In the genomic region with DNA sequence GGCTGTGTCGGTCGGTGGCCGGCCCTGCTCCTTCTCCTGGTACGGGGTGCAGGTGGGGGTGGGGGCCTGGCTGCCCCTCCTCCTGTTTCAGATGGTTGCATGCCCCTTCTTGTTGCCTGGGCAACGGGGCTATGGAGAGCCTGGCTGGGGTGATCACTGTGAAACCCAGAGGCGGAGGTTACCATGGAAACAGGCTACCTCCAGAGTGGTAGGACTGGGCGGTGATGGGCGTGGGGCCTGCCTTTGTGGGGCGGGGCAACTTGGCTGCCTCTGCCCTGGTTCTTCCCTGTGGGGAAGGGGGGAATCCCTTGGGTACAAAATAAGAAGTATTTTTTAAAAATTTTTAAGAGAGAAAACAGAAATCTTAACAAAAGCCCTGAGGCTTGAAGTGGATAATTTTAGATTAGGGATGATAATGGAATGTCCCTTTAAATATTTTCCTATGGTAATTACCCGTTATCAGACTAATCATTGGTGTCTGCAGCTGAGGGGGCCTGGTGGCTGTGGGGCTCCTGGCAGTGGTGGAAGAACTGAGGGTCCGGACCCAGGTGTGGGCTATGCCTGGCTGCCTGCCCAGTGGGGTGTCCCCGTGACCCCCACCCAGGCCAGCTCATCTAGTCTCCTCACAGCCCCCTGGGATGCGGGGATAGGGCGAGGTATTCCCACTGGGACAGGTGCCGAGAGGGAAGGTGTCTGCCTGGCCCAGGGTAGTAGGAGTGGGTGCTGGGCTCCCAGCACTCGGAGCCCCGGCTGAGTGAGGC, we compare ENCODE assay signal across 11 cellular contexts. TPM values are rescaled to one million over a fixed set of nuclear protein-coding genes. Genes with fewer than 3 reads are reported as not detected.
DNase-seq lines count a peak whose midpoint lies in the region; ATAC-seq and TF ChIP-seq lines count a peak whose summit lies in the region.
"Had no signal": no experiment of that assay in that cellular context is flagged by ENCODE, and none has a peak within 500 bp of the region (broad histone marks: within the 10 kb centered on the region; RNA-seq: fewer than 3 reads in every experiment).

No MANE protein-coding gene starts in this region.

- no peak overlapping the region for H2AFZ ChIP-seq in OCI-LY3 (ENCODE audit: low read depth, low read length)

- H3K4me3 ChIP-seq in OCI-LY3 (ENCODE audit: low read length): peak overlapping the region; percentile 53
- no peak overlapping the region for H3K4me3 ChIP-seq in adrenal gland
- H3K4me3 ChIP-seq: pancreas had no signal

- H3K79me2 ChIP-seq in OCI-LY3 (ENCODE audit: low read length): no peaks in the 10 kb centered on the region

- H3K27ac Mint-ChIP-seq in activated CD4-positive, alpha-beta memory T cell treated with anti-CD3 and anti-CD28 coated beads, Interleukin-2, amount 10 ng/mL, durations not matched to agents 7 days and 5 days: no peak overlapping the region
- H3K27ac Mint-ChIP-seq in activated naive CD4-positive, alpha-beta T cell treated with anti-CD3 and anti-CD28 coated beads for 36 hours: no peak overlapping the region
- H3K27ac Mint-ChIP-seq: T-helper 1 cell treated with Interleukin-12 subunit alpha and Interleukin-12 subunit beta and Interleukin-4 antibody, amounts not matched to agents 30 μg/mL and 1 μg/mL, for 36 hours had no signal

- H3K27me3 ChIP-seq in OCI-LY3 (ENCODE audit: low read depth, low read length) (no peaks in the 10 kb centered on the region), adrenal gland (no peaks in the 10 kb centered on the region)
- H3K27me3 ChIP-seq: pancreas had no signal

- WGBS in adrenal gland, 4 donors: 77 to 88% (median 86%) methylated on average over 12 to 17 of the region's 17 CpGs

- no peak overlapping the region for H3K4me3 Mint-ChIP-seq in activated CD4-positive, alpha-beta memory T cell treated with anti-CD3 and anti-CD28 coated beads, Interleukin-2, amount 10 ng/mL, durations not matched to agents 7 days and 5 days
- no peak overlapping the region for H3K4me3 Mint-ChIP-seq in activated naive CD4-positive, alpha-beta T cell treated with anti-CD3 and anti-CD28 coated beads for 36 hours
- H3K4me3 Mint-ChIP-seq: T-helper 1 cell treated with Interleukin-12 subunit alpha and Interleukin-12 subunit beta and Interleukin-4 antibody, amounts not matched to agents 30 μg/mL and 1 μg/mL, for 36 hours had no signal

- peak in 31 of 56 donors; percentile 2 to 73 (median 25) for DNase-seq in nucleus accumbens (lab: John Stamatoyannopoulos, UW)
- no peak for DNase-seq in activated CD4-positive, alpha-beta memory T cell treated with anti-CD3 and anti-CD28 coated beads, Interleukin-2, amount 10 ng/mL, durations not matched to agents 7 days and 5 days
- DNase-seq in activated naive CD4-positive, alpha-beta T cell treated with anti-CD3 and anti-CD28 coated beads for 36 hours: no peak
- DNase-seq in adrenal gland: no peak
- DNase-seq: glutamatergic neuron, pancreas had no signal

- no peaks in the 10 kb centered on the region for H3K4me1 Mint-ChIP-seq in activated CD4-positive, alpha-beta memory T cell treated with anti-CD3 and anti-CD28 coated beads, Interleukin-2, amount 10 ng/mL, durations not matched to agents 7 days and 5 days
- H3K4me1 Mint-ChIP-seq in activated naive CD4-positive, alpha-beta T cell treated with anti-CD3 and anti-CD28 coated beads for 36 hours (ENCODE audit: low read depth): no peaks in the 10 kb centered on the region

- ATAC-seq in GM19035 (IDR thresholded peaks at IDR 0.05; ENCODE audit: unreplicated experiment) (peak; percentile 75), HG02884 (IDR thresholded peaks at IDR 0.05; ENCODE audit: unreplicated experiment) (peak; percentile 69), GM21367 (IDR thresholded peaks at IDR 0.05; ENCODE audit: unreplicated experiment) (no peak)
- ATAC-seq: pancreas had no signal

- no peaks in the 10 kb centered on the region for H3K36me3 Mint-ChIP-seq in activated CD4-positive, alpha-beta memory T cell treated with anti-CD3 and anti-CD28 coated beads, Interleukin-2, amount 10 ng/mL, durations not matched to agents 7 days and 5 days (ENCODE audit: low read depth)
- H3K36me3 Mint-ChIP-seq in activated naive CD4-positive, alpha-beta T cell treated with anti-CD3 and anti-CD28 coated beads for 36 hours (ENCODE audit: low read depth): peaks cover 8% of the 10 kb centered on the region

- peak overlapping the region; percentile 66 for H3K4me2 ChIP-seq in OCI-LY3 (ENCODE audit: low read length)

- TF ChIP-seq POLR2A in adrenal gland (IDR thresholded peaks at IDR 0.05): no peak

- intact Hi-C loops in activated naive CD4-positive, alpha-beta T cell treated with anti-CD3 and anti-CD28 coated beads for 36 hours (cut with micrococcal nuclease): no loop called here
- intact Hi-C loops in adrenal gland (cut with DNase I): no loop called here

- H3K9me3 Mint-ChIP-seq in activated CD4-positive, alpha-beta memory T cell treated with anti-CD3 and anti-CD28 coated beads, Interleukin-2, amount 10 ng/mL, durations not matched to agents 7 days and 5 days: no peaks in the 10 kb centered on the region
- H3K9me3 Mint-ChIP-seq in activated naive CD4-positive, alpha-beta T cell treated with anti-CD3 and anti-CD28 coated beads for 36 hours: no peaks in the 10 kb centered on the region
- H3K9me3 Mint-ChIP-seq: T-helper 1 cell treated with Interleukin-12 subunit alpha and Interleukin-12 subunit beta and Interleukin-4 antibody, amounts not matched to agents 30 μg/mL and 1 μg/mL, for 36 hours had no signal

- H3K9me3 ChIP-seq in OCI-LY3 (ENCODE audit: insufficient read depth, low read length) (no peaks in the 10 kb centered on the region), adrenal gland (replicated peaks in 1 of 3) (no peaks in the 10 kb centered on the region)
- H3K9me3 ChIP-seq: pancreas had no signal

- H3K4me1 ChIP-seq in OCI-LY3 (ENCODE audit: low read length): peaks cover 19% of the 10 kb centered on the region
- H3K4me1 ChIP-seq in adrenal gland (replicated peaks in 1 of 2): no peaks in the 10 kb centered on the region
- H3K4me1 ChIP-seq: pancreas had no signal

- H4K20me1 ChIP-seq in OCI-LY3 (ENCODE audit: insufficient read depth, low read length): no peaks in the 10 kb centered on the region

- TF ChIP-seq CTCF in OCI-LY3 (IDR thresholded peaks at IDR 0.05; ENCODE audit: low read depth, low read length) (no peak), adrenal gland (IDR thresholded peaks at IDR 0.05) (no peak)

- peak overlapping the region; percentile 39; the same call in 1 of the 2 replicates for H3K9ac ChIP-seq in OCI-LY3 (ENCODE audit: low read length)

- H3K36me3 ChIP-seq in OCI-LY3 (replicated peaks; ENCODE audit: low read depth, low read length) (peaks cover 2% of the 10 kb centered on the region), adrenal gland (replicated peaks in 1 of 2) (peaks cover 0 to 67% of the 10 kb centered on the region in 2 donors)

- CTCF ChIA-PET in activated CD4-positive, alpha-beta memory T cell treated with anti-CD3 and anti-CD28 coated beads, Interleukin-2, amount 10 ng/mL, durations not matched to agents 7 days and 5 days (lab: Charles Lee): no interaction called here
- CTCF ChIA-PET in activated naive CD4-positive, alpha-beta T cell treated with anti-CD3 and anti-CD28 coated beads for 36 hours (lab: Charles Lee): no interaction called here

- POLR2A ChIA-PET in activated CD4-positive, alpha-beta memory T cell treated with anti-CD3 and anti-CD28 coated beads, Interleukin-2, amount 10 ng/mL, durations not matched to agents 7 days and 5 days (lab: Charles Lee): no interaction called here

- H3K27me3 Mint-ChIP-seq in activated CD4-positive, alpha-beta memory T cell treated with anti-CD3 and anti-CD28 coated beads, Interleukin-2, amount 10 ng/mL, durations not matched to agents 7 days and 5 days: no peaks in the 10 kb centered on the region
- H3K27me3 Mint-ChIP-seq in activated naive CD4-positive, alpha-beta T cell treated with anti-CD3 and anti-CD28 coated beads for 36 hours (ENCODE audit: low read depth): no peaks in the 10 kb centered on the region

- H3K27ac ChIP-seq in OCI-LY3 (ENCODE audit: low read length) (peak overlapping the region; percentile 63), adrenal gland (no peak overlapping the region)
- H3K27ac ChIP-seq: pancreas had no signal

RNA-seq across cellular contexts. Expression of gene PLXNA1, which starts 32.5 kb away (rescaled TPM):
- 1 to 10 TPM; 6.5 to 7.4 TPM for total RNA-seq in activated CD4-positive, alpha-beta memory T cell treated with anti-CD3 and anti-CD28 coated beads, Interleukin-2, amount 10 ng/mL, durations not matched to agents 7 days and 5 days
- total RNA-seq in activated naive CD4-positive, alpha-beta T cell treated with anti-CD3 and anti-CD28 coated beads for 36 hours: 1 to 10 TPM; 5.0 to 5.8 TPM
- 10 to 100 TPM; 17.9 to 28.4 (median 21.7) TPM for total RNA-seq in adrenal gland
- polyA plus RNA-seq in adrenal gland: 10 to 100 TPM; 10.3 to 29.9 (median 15.1) TPM

Comparison
In these comparisons a context has a peak if more than half of its experiments do, and no peak if none do; other contexts are left out.
1. DNase-seq: peak in nucleus accumbens (31 of 56); none in activated CD4-positive, alpha-beta memory T cell treated with anti-CD3 and anti-CD28 coated beads, Interleukin-2, amount 10 ng/mL, durations not matched to agents 7 days and 5 days (single experiment), activated naive CD4-positive, alpha-beta T cell treated with anti-CD3 and anti-CD28 coated beads for 36 hours (single experiment) and adrenal gland (0 of 7).